ENCODE assay signal across 10 cellular contexts in the genomic region with DNA sequence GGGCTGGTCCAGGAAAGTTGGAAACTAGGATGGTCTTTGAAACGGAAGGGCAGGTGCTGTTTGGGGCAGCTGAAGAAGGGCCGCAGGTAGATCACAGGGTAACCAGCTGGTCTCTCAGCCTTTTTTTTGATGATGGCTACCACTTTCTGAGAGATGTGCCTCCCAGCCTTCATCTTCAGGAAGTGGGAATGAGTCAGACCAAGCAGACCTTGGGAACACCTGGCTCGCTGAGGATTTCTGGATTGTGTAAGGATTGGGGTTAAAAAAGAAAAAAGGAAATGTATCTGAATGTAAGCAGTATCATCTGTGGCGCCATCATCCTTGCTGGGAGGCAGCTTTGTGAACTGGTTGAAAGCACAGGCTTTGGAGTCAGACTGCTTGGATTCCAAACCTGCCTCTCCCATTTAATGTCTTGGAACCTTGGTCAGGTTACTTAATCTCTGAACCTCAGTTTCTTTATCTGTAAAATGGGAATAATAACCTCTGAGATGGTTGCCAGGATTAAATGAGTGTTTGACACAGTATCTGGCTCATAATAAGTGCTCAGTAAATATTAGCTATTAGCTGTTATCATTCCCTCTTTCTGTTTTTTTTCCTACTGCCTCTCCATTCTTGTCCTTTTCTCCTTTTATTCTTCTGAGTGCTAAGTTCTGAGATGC. TPM values are rescaled to one million over a fixed set of nuclear protein-coding genes. Genes with fewer than 3 reads are reported as not detected.
DNase-seq lines count a peak whose midpoint lies in the region; ATAC-seq and TF ChIP-seq lines count a peak whose summit lies in the region.
"Had no signal": no experiment of that assay in that cellular context is flagged by ENCODE, and none has a peak within 500 bp of the region (broad histone marks: within the 10 kb centered on the region; RNA-seq: fewer than 3 reads in every experiment).

No MANE protein-coding gene starts in this region.

- H3K4me3 ChIP-seq in RWPE2 (ENCODE audit: severe bottlenecking) (no peak overlapping the region), fibroblast of pulmonary artery (replicated peaks; ENCODE audit: low read depth, low read length) (no peak overlapping the region)

- peak overlapping the region; percentile 25 for H3K27ac Mint-ChIP-seq in activated naive CD8-positive, alpha-beta T cell
- no peak overlapping the region for H3K27ac Mint-ChIP-seq in activated naive CD8-positive, alpha-beta T cell treated with anti-CD3 and anti-CD28 coated beads, Interleukin-2, amount 50 U/mL, for 24 hours
- H3K27ac Mint-ChIP-seq in type B pancreatic cell = peak overlapping the region; percentile 52
- H3K27ac Mint-ChIP-seq: memory B cell had no signal

- no peaks in the 10 kb centered on the region for H3K27me3 ChIP-seq in RWPE2 (ENCODE audit: insufficient read depth, poor library complexity, severe bottlenecking)

- peak overlapping the region; percentile 44 for H3K4me3 Mint-ChIP-seq in activated naive CD8-positive, alpha-beta T cell
- H3K4me3 Mint-ChIP-seq in activated naive CD8-positive, alpha-beta T cell treated with anti-CD3 and anti-CD28 coated beads, Interleukin-2, amount 50 U/mL, for 24 hours = no peak overlapping the region
- H3K4me3 Mint-ChIP-seq in type B pancreatic cell = peak overlapping the region; percentile 79

- peaks cover 21% of the 10 kb centered on the region for H3K4me1 Mint-ChIP-seq in activated naive CD8-positive, alpha-beta T cell (ENCODE audit: low read depth)
- peaks cover 39% of the 10 kb centered on the region for H3K4me1 Mint-ChIP-seq in activated naive CD8-positive, alpha-beta T cell treated with anti-CD3 and anti-CD28 coated beads, Interleukin-2, amount 50 U/mL, for 24 hours
- H3K4me1 Mint-ChIP-seq in type B pancreatic cell (ENCODE audit: unreplicated experiment) = peaks cover 18% of the 10 kb centered on the region

- peaks cover 5% of the 10 kb centered on the region; the same call in 1 of the 2 replicates for H3K36me3 ChIP-seq in RWPE2 (ENCODE audit: low read depth)

- TF ChIP-seq CTCF in RWPE2 (IDR thresholded peaks at IDR 0.05; ENCODE audit: poor library complexity, severe bottlenecking) = no peak
- no peak for TF ChIP-seq CTCF in fibroblast of pulmonary artery (IDR thresholded peaks at IDR 0.05; ENCODE audit: low read length, missing control alignments)
- TF ChIP-seq CTCF in type B pancreatic cell (conservative IDR thresholded peaks at IDR 0.05) = no peak

- H3K36me3 Mint-ChIP-seq in activated naive CD8-positive, alpha-beta T cell = no peaks in the 10 kb centered on the region
- no peaks in the 10 kb centered on the region for H3K36me3 Mint-ChIP-seq in activated naive CD8-positive, alpha-beta T cell treated with anti-CD3 and anti-CD28 coated beads, Interleukin-2, amount 50 U/mL, for 24 hours (ENCODE audit: low read depth)
- no peaks in the 10 kb centered on the region for H3K36me3 Mint-ChIP-seq in type B pancreatic cell
- H3K36me3 Mint-ChIP-seq: memory B cell had no signal

- no peak for ATAC-seq in activated naive CD8-positive, alpha-beta T cell treated with anti-CD3 and anti-CD28 coated beads, Interleukin-2, amount 50 U/mL, for 24 hours
- peak; percentile 70 for ATAC-seq in RWPE2 (ENCODE audit: low read depth)

- H3K27ac ChIP-seq in RWPE2 (ENCODE audit: poor library complexity, severe bottlenecking) = peak overlapping the region; percentile 81

- H3K27me3 Mint-ChIP-seq in activated naive CD8-positive, alpha-beta T cell = no peaks in the 10 kb centered on the region
- H3K27me3 Mint-ChIP-seq in activated naive CD8-positive, alpha-beta T cell treated with anti-CD3 and anti-CD28 coated beads, Interleukin-2, amount 50 U/mL, for 24 hours = peaks cover 7% of the 10 kb centered on the region
- no peaks in the 10 kb centered on the region for H3K27me3 Mint-ChIP-seq in type B pancreatic cell
- H3K27me3 Mint-ChIP-seq: memory B cell had no signal

- H3K4me1 ChIP-seq in RWPE2 (ENCODE audit: insufficient read depth, poor library complexity, severe bottlenecking) = peaks cover 30% of the 10 kb centered on the region

- DNase-seq in activated naive CD8-positive, alpha-beta T cell treated with anti-CD3 and anti-CD28 coated beads, Interleukin-2, amount 50 U/mL, for 24 hours = no peak
- peak; percentile 73 for DNase-seq in RWPE2 (ENCODE audit: low spot score)
- peak; percentile 59 for DNase-seq in fibroblast of pulmonary artery (ENCODE audit: low read depth)
- DNase-seq in type B pancreatic cell (ENCODE audit: extremely low spot score, unreplicated experiment) = no peak
- no peak for DNase-seq in COR-L47 (lab: John Stamatoyannopoulos, UW)
- no peak for DNase-seq in NCI-H1436 (lab: John Stamatoyannopoulos, UW)
- DNase-seq in amniotic stem cell (lab: John Stamatoyannopoulos, UW) = no peak
- DNase-seq: activated effector memory CD4-positive, alpha-beta T cell treated with Interleukin-2 at 50 U/mL for 16 hours had no signal

- no peaks in the 10 kb centered on the region for H3K9me3 Mint-ChIP-seq in activated naive CD8-positive, alpha-beta T cell (ENCODE audit: low read depth)
- no peaks in the 10 kb centered on the region for H3K9me3 Mint-ChIP-seq in activated naive CD8-positive, alpha-beta T cell treated with anti-CD3 and anti-CD28 coated beads, Interleukin-2, amount 50 U/mL, for 24 hours
- H3K9me3 Mint-ChIP-seq in type B pancreatic cell = no peaks in the 10 kb centered on the region
- H3K9me3 Mint-ChIP-seq: memory B cell had no signal

- no peaks in the 10 kb centered on the region for H3K9me3 ChIP-seq in RWPE2 (ENCODE audit: severe bottlenecking)

RNA-seq across cellular contexts. Expression of a gene that starts 1.7 kb away (rescaled TPM):
- 25.0 and 35.4 TPM in 2 replicates for total RNA-seq in type B pancreatic cell (ENCODE audit: low replicate concordance)

RNA-seq across cellular contexts. Expression of a gene that starts 19.6 kb away (rescaled TPM):
- 0.14 and 0.21 TPM in 2 replicates for total RNA-seq in type B pancreatic cell (ENCODE audit: low replicate concordance)

RNA-seq across cellular contexts. Expression of a gene that starts 57.1 kb away (rescaled TPM):
- 60.6 and 61.8 TPM in 2 replicates for total RNA-seq in type B pancreatic cell (ENCODE audit: low replicate concordance)

Comparison
In these comparisons a context has a peak if more than half of its experiments do, and no peak if none do; other contexts are left out.
1. DNase-seq: peak in RWPE2 (single experiment) and fibroblast of pulmonary artery (single experiment); none in activated naive CD8-positive, alpha-beta T cell treated with anti-CD3 and anti-CD28 coated beads, Interleukin-2, amount 50 U/mL, for 24 hours (single experiment), type B pancreatic cell (single experiment), COR-L47 (single experiment), NCI-H1436 (single experiment) and amniotic stem cell (single experiment).